18 cellular contexts compared by ENCODE assay signal in the genomic region with DNA sequence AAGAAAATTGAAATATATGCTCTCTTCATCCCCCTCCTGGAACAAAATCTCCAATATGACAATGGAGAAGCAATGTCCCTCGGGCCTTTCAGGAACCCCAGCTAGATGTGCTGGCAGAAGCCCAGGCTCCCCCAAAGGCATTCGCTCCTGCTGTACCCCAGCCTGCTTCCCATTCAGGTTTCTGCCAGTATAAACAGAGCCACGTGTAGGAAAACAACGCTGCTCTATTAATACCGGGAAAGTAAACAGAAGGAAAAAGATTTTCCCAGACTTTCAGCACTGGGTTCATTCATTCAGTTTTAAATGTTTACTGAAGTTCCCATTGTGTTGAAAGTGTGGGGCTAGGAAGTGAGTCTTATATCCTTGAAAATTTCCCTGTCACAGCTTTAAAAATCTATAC.
DNase-seq lines count a peak whose midpoint lies in the region; ATAC-seq, FAIRE-seq and TF ChIP-seq lines count a peak whose summit lies in the region.
"Had no signal": no experiment of that assay in that cellular context is flagged by ENCODE, and none has a peak within 500 bp of the region (broad histone marks: within the 10 kb centered on the region; RNA-seq: fewer than 3 reads in every experiment).

No MANE protein-coding gene starts in this region.

- 16% methylated on average over 5 of the region's 5 CpGs for WGBS in HepG2 (ENCODE audit: low lambda C conversion rate)

- no peaks in the 10 kb centered on the region for H3K27me3 Mint-ChIP-seq in osteocyte (ENCODE audit: unreplicated experiment)

- H3K27me3 ChIP-seq in HepG2 (ENCODE audit: control insufficient read depth in 1 of 2, insufficient read depth in 2 of 2, low read length in 2 of 2), result no peaks in the 10 kb centered on the region; a peak in 1 of 5 replicates

- H3K4me3 ChIP-seq in LNCaP clone FGC (ENCODE audit: low read depth, low read length), result no peak overlapping the region
- H3K4me3 ChIP-seq in HepG2 (replicated peaks in 1 of 3; ENCODE audit: insufficient read depth in 1 of 3, low read depth in 2 of 3, low read length in 3 of 3), result no peak overlapping the region
- H3K4me3 ChIP-seq: GM23248, HAP-1 had no signal

- no peak overlapping the region for H3K9ac ChIP-seq in HepG2 (ENCODE audit: insufficient read depth, low read depth, low read length)
- H3K9ac ChIP-seq: GM23248 had no signal

- in situ Hi-C loops in HepG2 (cut with HindIII; ENCODE audit: extremely low pct_ligation_motif_present, low pct_unique_long_range_greater_than_20kb), result no loop called here

- H4K20me1 ChIP-seq in HepG2 (ENCODE audit: insufficient read depth, low read length), result peaks cover 16% of the 10 kb centered on the region; the same call in 1 of the 2 replicates

- TF ChIP-seq CTCF in LNCaP clone FGC (IDR thresholded peaks at IDR 0.05; ENCODE audit: control insufficient read depth, extremely low read depth, insufficient read depth) (no peak), HepG2 (CRISPR knock-in tag; IDR thresholded peaks at IDR 0.05) (no peak), osteocyte (IDR thresholded peaks at IDR 0.05) (no peak)

- no peak for TF ChIP-seq RAD21 in HepG2 (CRISPR knock-in tag; IDR thresholded peaks at IDR 0.05)

- no TSS peak for BruUV-seq in HepG2 (replicated peaks; lab: Mats Ljungman, UMichigan)

- H3K27ac ChIP-seq in HepG2 (ENCODE audit: extremely low read length, insufficient read depth, low read length), result no peak overlapping the region
- H3K27ac ChIP-seq: C4-2B, GM23248 had no signal

- POLR2A ChIA-PET in HepG2 (lab: Yijun Ruan, JAX), result interaction anchor here (0.9 kb wide), 1 partner anchor 143 kb away, joined by 3 read pairs; no protein-coding TSS in a partner anchor

- CTCF ChIA-PET in HepG2 (lab: Yijun Ruan, JAX; ENCODE audit: low intra/inter-chr PET ratio, low total read pairs), result no interaction called here

- peak overlapping the region; percentile 57 for H3K27ac Mint-ChIP-seq in osteocyte (ENCODE audit: unreplicated experiment)
- H3K27ac Mint-ChIP-seq: CD4-positive, alpha-beta T cell had no signal

- no peak overlapping the region for H2AFZ ChIP-seq in HepG2 (ENCODE audit: low read length)
- H2AFZ ChIP-seq: GM23248 had no signal

- TF ChIP-seq EP300 in HepG2 (IDR thresholded peaks at IDR 0.05; ENCODE audit: low read depth in 2 of 2, low read length in 2 of 2), result no peak
- no peak for TF ChIP-seq EP300 in HepG2 (CRISPR knock-in tag; IDR thresholded peaks at IDR 0.05; ENCODE audit: borderline replicate concordance)

- H3K9me3 ChIP-seq in HepG2 (ENCODE audit: low read length), result no peaks in the 10 kb centered on the region
- H3K9me3 ChIP-seq: Caco-2, HAP-1 had no signal

- no peaks in the 10 kb centered on the region; a peak in 2 of 5 replicates for H3K36me3 ChIP-seq in HepG2 (replicated peaks in 1 of 2; ENCODE audit: control insufficient read depth in 1 of 2, insufficient read depth in 2 of 2, low read length in 2 of 2)
- H3K36me3 ChIP-seq: HAP-1 had no signal

- no peak for TF ChIP-seq POLR2A in HepG2 (IDR thresholded peaks at IDR 0.05; ENCODE audit: insufficient read depth in 1 of 2, low read depth in 2 of 2, low read length in 2 of 2)

- H3K36me3 Mint-ChIP-seq in osteocyte (ENCODE audit: unreplicated experiment), result no peaks in the 10 kb centered on the region

- no peaks in the 10 kb centered on the region for H3K9me3 Mint-ChIP-seq in osteocyte (ENCODE audit: unreplicated experiment)

- ATAC-seq in HepG2 (peak; percentile 73), HG03521 (IDR thresholded peaks at IDR 0.05; ENCODE audit: unreplicated experiment) (no peak)

- peaks cover 18% of the 10 kb centered on the region for H3K4me1 ChIP-seq in HepG2 (ENCODE audit: insufficient read depth, low read length)
- H3K4me1 ChIP-seq: HAP-1 had no signal

- H3K4me3 Mint-ChIP-seq in osteocyte (ENCODE audit: unreplicated experiment), result no peak overlapping the region
- H3K4me3 Mint-ChIP-seq: CD4-positive, alpha-beta T cell had no signal

- H3K4me2 ChIP-seq in HepG2 (ENCODE audit: low read depth, low read length), result no peak overlapping the region

- no peak for FAIRE-seq in HepG2 (lab: Jason Lieb, UNC)
- FAIRE-seq: A204.1, D721Med, G401.6, GM12892, GM18507 had no signal

- intact Hi-C loops in HepG2 (cut with micrococcal nuclease; ENCODE audit: unreplicated experiment), result no loop called here

- H3K79me2 ChIP-seq in HepG2 (ENCODE audit: insufficient read depth, low read length), result no peaks in the 10 kb centered on the region

- DNase-seq in LNCaP clone FGC (ENCODE audit: low read depth), result peak; percentile 27
- peak; percentile 67 for DNase-seq in HepG2 (ENCODE audit: low spot score)
- no peak for DNase-seq in osteocyte (ENCODE audit: extremely low spot score, unreplicated experiment)
- no peak for DNase-seq in NCI-H2081 (lab: John Stamatoyannopoulos, UW)
- DNase-seq in NCI-H187 treated with DMSO at 0.1 percent for 48 hours (lab: John Stamatoyannopoulos, UW), result no peak
- DNase-seq: AML-193; Caco-2; CD4-positive, alpha-beta T cell; GM23248 had no signal

- H3K4me1 Mint-ChIP-seq in osteocyte (ENCODE audit: unreplicated experiment), result peaks cover 9% of the 10 kb centered on the region

TF ChIP-seq in PFSK-1, 5 proteins besides CTCF, POLR2A, EP300 and RAD21:
- TF ChIP-seq SIN3A (IDR thresholded peaks at IDR 0.05; ENCODE audit: borderline replicate concordance, insufficient read depth, low read length) (peak; percentile 98), REST (IDR thresholded peaks at IDR 0.05; ENCODE audit: insufficient read depth in 1 of 2, low read depth in 2 of 2, low read length in 2 of 2) (0 out of 4 replicates have a peak, but pooled peaks of 1 of the 2 experiments have one; percentile 19), FOXP2 (optimal IDR thresholded peaks at IDR 0.05; ENCODE audit: borderline replicate concordance, extremely low read depth, extremely low read length, insufficient read depth) (no peak), POLR2AphosphoS5 (IDR thresholded peaks at IDR 0.05; ENCODE audit: low read depth, low read length) (no peak), TAF1 (IDR thresholded peaks at IDR 0.05; ENCODE audit: borderline replicate concordance, insufficient read depth, low read length) (no peak)

TF ChIP-seq in HepG2, 621 proteins besides CTCF, POLR2A, EP300 and RAD21 (continues in another document):
- TF ChIP-seq ZNF772 (CRISPR knock-in tag; IDR thresholded peaks at IDR 0.05), result no peak
- peak; percentile 48; the same call in 1 of the 2 replicates for TF ChIP-seq MXD4 (CRISPR knock-in tag; IDR thresholded peaks at IDR 0.05)
- TF ChIP-seq, protein P1, sequence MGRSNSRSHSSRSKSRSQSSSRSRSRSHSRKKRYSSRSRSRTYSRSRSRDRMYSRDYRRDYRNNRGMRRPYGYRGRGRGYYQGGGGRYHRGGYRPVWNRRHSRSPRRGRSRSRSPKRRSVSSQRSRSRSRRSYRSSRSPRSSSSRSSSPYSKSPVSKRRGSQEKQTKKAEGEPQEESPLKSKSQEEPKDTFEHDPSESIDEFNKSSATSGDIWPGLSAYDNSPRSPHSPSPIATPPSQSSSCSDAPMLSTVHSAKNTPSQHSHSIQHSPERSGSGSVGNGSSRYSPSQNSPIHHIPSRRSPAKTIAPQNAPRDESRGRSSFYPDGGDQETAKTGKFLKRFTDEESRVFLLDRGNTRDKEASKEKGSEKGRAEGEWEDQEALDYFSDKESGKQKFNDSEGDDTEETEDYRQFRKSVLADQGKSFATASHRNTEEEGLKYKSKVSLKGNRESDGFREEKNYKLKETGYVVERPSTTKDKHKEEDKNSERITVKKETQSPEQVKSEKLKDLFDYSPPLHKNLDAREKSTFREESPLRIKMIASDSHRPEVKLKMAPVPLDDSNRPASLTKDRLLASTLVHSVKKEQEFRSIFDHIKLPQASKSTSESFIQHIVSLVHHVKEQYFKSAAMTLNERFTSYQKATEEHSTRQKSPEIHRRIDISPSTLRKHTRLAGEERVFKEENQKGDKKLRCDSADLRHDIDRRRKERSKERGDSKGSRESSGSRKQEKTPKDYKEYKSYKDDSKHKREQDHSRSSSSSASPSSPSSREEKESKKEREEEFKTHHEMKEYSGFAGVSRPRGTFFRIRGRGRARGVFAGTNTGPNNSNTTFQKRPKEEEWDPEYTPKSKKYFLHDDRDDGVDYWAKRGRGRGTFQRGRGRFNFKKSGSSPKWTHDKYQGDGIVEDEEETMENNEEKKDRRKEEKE (IDR thresholded peaks at IDR 0.05), result no peak
- TF ChIP-seq GATAD2A (CRISPR knock-in tag; IDR thresholded peaks at IDR 0.05), result peak; percentile 65
- TF ChIP-seq ZNF672 (CRISPR knock-in tag; IDR thresholded peaks at IDR 0.05), result no peak
- TF ChIP-seq HCFC1 (IDR thresholded peaks at IDR 0.05; ENCODE audit: low read depth, low read length), result no peak
- TF ChIP-seq RFXAP (CRISPR knock-in tag; IDR thresholded peaks at IDR 0.05; ENCODE audit: borderline replicate concordance), result 0 out of 2 replicates have a peak, but pooled peaks have one; percentile 24
- peak; percentile 23; the same call in 1 of the 2 replicates for TF ChIP-seq ARID4A (CRISPR knock-in tag; IDR thresholded peaks at IDR 0.05; ENCODE audit: borderline replicate concordance)
- peak; percentile 45; the same call in 1 of the 2 replicates for TF ChIP-seq HDAC1 (CRISPR knock-in tag; IDR thresholded peaks at IDR 0.05)

Comparison
In these comparisons a context has a peak if more than half of its experiments do, and no peak if none do; other contexts are left out.
1. DNase-seq: peak in LNCaP clone FGC (single experiment) and HepG2 (single experiment); none in osteocyte (single experiment), NCI-H2081 (0 of 2) and NCI-H187 treated with DMSO at 0.1 percent for 48 hours (single experiment).